ENCODE assay signal across 27 cellular contexts in genomic region chr17:8144401-8145295, GRCh38. TPM values are rescaled to one million over a fixed set of nuclear protein-coding genes. Genes with fewer than 3 reads are reported as not detected.
DNase-seq lines count a peak whose midpoint lies in the region; ATAC-seq and TF ChIP-seq lines count a peak whose summit lies in the region.
"Had no signal": no experiment of that assay in that cellular context is flagged by ENCODE, and none has a peak within 500 bp of the region (broad histone marks: within the 10 kb centered on the region; RNA-seq: fewer than 3 reads in every experiment).

No MANE protein-coding gene starts in this region.

- peaks cover 100% of the 10 kb centered on the region for H3K36me3 ChIP-seq in upper lobe of right lung

- no peak for TF ChIP-seq CTCF in natural killer cell (IDR thresholded peaks at IDR 0.05)
- TF ChIP-seq CTCF in upper lobe of right lung (IDR thresholded peaks at IDR 0.05): no peak
- TF ChIP-seq CTCF in GM10266 (IDR thresholded peaks at IDR 0.05; ENCODE audit: control insufficient read depth, insufficient read depth, low read depth, missing control alignments): no peak

- H3K27me3 Mint-ChIP-seq in natural killer cell (ENCODE audit: low read depth in 2 of 2) (no peaks in the 10 kb centered on the region), memory B cell (no peaks in the 10 kb centered on the region)
- no peaks in the 10 kb centered on the region for H3K27me3 Mint-ChIP-seq in natural killer cell treated with Interleukin-12 subunit alpha and Interleukin-12 subunit beta and Interleukin-15 and Interleukin-18, amount 100 ng/mL, for 72 hours
- H3K27me3 Mint-ChIP-seq in central memory CD8-positive, alpha-beta T cell: no peaks in the 10 kb centered on the region
- H3K27me3 Mint-ChIP-seq in activated T-helper 2 cell treated with anti-CD3 and anti-CD28 coated beads, Interferon-gamma antibody, Interleukin-2, Interleukin-4, amounts not matched to agents 10 μg/mL and 5 μg/mL and 100 μg/mL, durations not matched to agents 14 hours and 24 hours and 36 hours (ENCODE audit: low read depth): no peaks in the 10 kb centered on the region
- H3K27me3 Mint-ChIP-seq: activated CD4-positive, alpha-beta T cell treated with anti-CD3 and anti-CD28 coated beads for 36 hours; brain; stimulated activated naive B cell treated with anti-CD40 and anti-IgM and Interleukin-4, amounts not matched to agents 10 μg/mL and 1 μg/mL and 100 μg/mL, for 72 hours had no signal

- H3K27me3 ChIP-seq in upper lobe of right lung: no peaks in the 10 kb centered on the region
- H3K27me3 ChIP-seq: adrenal gland, BLaER1, pancreas had no signal

- no peak overlapping the region for H3K27ac ChIP-seq in upper lobe of right lung
- H3K27ac ChIP-seq: BLaER1, GM23248, HL-60, pancreas had no signal

- peak; percentile 4 to 5 (median 5) for ATAC-seq in natural killer cell
- ATAC-seq in natural killer cell treated with Interleukin-12 subunit alpha and Interleukin-12 subunit beta and Interleukin-15 and Interleukin-18, amount 100 ng/mL, for 72 hours: no peak
- no peak for ATAC-seq in central memory CD8-positive, alpha-beta T cell (replicated peaks; ENCODE audit: extremely low read depth, poor library complexity, severe bottlenecking)
- no peak for ATAC-seq in memory B cell (ENCODE audit: low read depth)
- ATAC-seq in upper lobe of right lung: no peak
- ATAC-seq: activated CD4-positive, alpha-beta T cell treated with anti-CD3 and anti-CD28 coated beads for 36 hours; pancreas; stimulated activated naive B cell treated with anti-CD40 and anti-IgM and Interleukin-4, amounts not matched to agents 10 μg/mL and 1 μg/mL and 100 μg/mL, for 72 hours had no signal

- H3K27ac Mint-ChIP-seq in natural killer cell: peak overlapping the region; percentile 59 to 81
- H3K27ac Mint-ChIP-seq in natural killer cell treated with Interleukin-12 subunit alpha and Interleukin-12 subunit beta and Interleukin-15 and Interleukin-18, amount 100 ng/mL, for 72 hours: no peak overlapping the region
- H3K27ac Mint-ChIP-seq in central memory CD8-positive, alpha-beta T cell (ENCODE audit: low read depth): peak overlapping the region; percentile 90
- peak overlapping the region; percentile 70 for H3K27ac Mint-ChIP-seq in memory B cell
- no peak overlapping the region for H3K27ac Mint-ChIP-seq in activated T-helper 2 cell treated with anti-CD3 and anti-CD28 coated beads, Interferon-gamma antibody, Interleukin-2, Interleukin-4, amounts not matched to agents 10 μg/mL and 5 μg/mL and 100 μg/mL, durations not matched to agents 14 hours and 24 hours and 36 hours
- H3K27ac Mint-ChIP-seq: activated CD4-positive, alpha-beta T cell treated with anti-CD3 and anti-CD28 coated beads for 36 hours had no signal

- H3K4me1 ChIP-seq in upper lobe of right lung: peaks cover 8% of the 10 kb centered on the region
- H3K4me1 ChIP-seq: pancreas had no signal

- intact Hi-C loops in natural killer cell (cut with micrococcal nuclease) (no loop called here), upper lobe of right lung (cut with DNase I) (no loop called here)
- intact Hi-C loops in activated T-helper 2 cell treated with anti-CD3 and anti-CD28 coated beads, Interferon-gamma antibody, Interleukin-2, Interleukin-4, amounts not matched to agents 10 μg/mL and 5 μg/mL and 100 μg/mL, durations not matched to agents 14 hours and 24 hours and 36 hours (cut with micrococcal nuclease): no loop called here

- H3K36me3 Mint-ChIP-seq in natural killer cell: no peaks in the 10 kb centered on the region
- H3K36me3 Mint-ChIP-seq in natural killer cell treated with Interleukin-12 subunit alpha and Interleukin-12 subunit beta and Interleukin-15 and Interleukin-18, amount 100 ng/mL, for 72 hours: no peaks in the 10 kb centered on the region
- H3K36me3 Mint-ChIP-seq in central memory CD8-positive, alpha-beta T cell (ENCODE audit: insufficient read depth): peaks cover 83% of the 10 kb centered on the region
- peaks cover 35% of the 10 kb centered on the region for H3K36me3 Mint-ChIP-seq in memory B cell
- peaks cover 66% of the 10 kb centered on the region for H3K36me3 Mint-ChIP-seq in activated T-helper 2 cell treated with anti-CD3 and anti-CD28 coated beads, Interferon-gamma antibody, Interleukin-2, Interleukin-4, amounts not matched to agents 10 μg/mL and 5 μg/mL and 100 μg/mL, durations not matched to agents 14 hours and 24 hours and 36 hours (ENCODE audit: low read depth)

- peaks cover 0 to 26% of the 10 kb centered on the region in 2 donors for H3K4me1 Mint-ChIP-seq in natural killer cell
- H3K4me1 Mint-ChIP-seq in natural killer cell treated with Interleukin-12 subunit alpha and Interleukin-12 subunit beta and Interleukin-15 and Interleukin-18, amount 100 ng/mL, for 72 hours (ENCODE audit: low read depth in 2 of 2): no peaks in the 10 kb centered on the region
- peaks cover 18% of the 10 kb centered on the region for H3K4me1 Mint-ChIP-seq in central memory CD8-positive, alpha-beta T cell
- H3K4me1 Mint-ChIP-seq in memory B cell: peaks cover 8% of the 10 kb centered on the region
- no peaks in the 10 kb centered on the region for H3K4me1 Mint-ChIP-seq in activated T-helper 2 cell treated with anti-CD3 and anti-CD28 coated beads, Interferon-gamma antibody, Interleukin-2, Interleukin-4, amounts not matched to agents 10 μg/mL and 5 μg/mL and 100 μg/mL, durations not matched to agents 14 hours and 24 hours and 36 hours (ENCODE audit: low read depth)

- no peaks in the 10 kb centered on the region for H3K9me3 Mint-ChIP-seq in natural killer cell
- no peaks in the 10 kb centered on the region for H3K9me3 Mint-ChIP-seq in natural killer cell treated with Interleukin-12 subunit alpha and Interleukin-12 subunit beta and Interleukin-15 and Interleukin-18, amount 100 ng/mL, for 72 hours
- H3K9me3 Mint-ChIP-seq in central memory CD8-positive, alpha-beta T cell: no peaks in the 10 kb centered on the region
- no peaks in the 10 kb centered on the region for H3K9me3 Mint-ChIP-seq in memory B cell
- no peaks in the 10 kb centered on the region for H3K9me3 Mint-ChIP-seq in activated T-helper 2 cell treated with anti-CD3 and anti-CD28 coated beads, Interferon-gamma antibody, Interleukin-2, Interleukin-4, amounts not matched to agents 10 μg/mL and 5 μg/mL and 100 μg/mL, durations not matched to agents 14 hours and 24 hours and 36 hours
- H3K9me3 Mint-ChIP-seq: brain; HFFc6; stimulated activated naive B cell treated with anti-CD40 and anti-IgM and Interleukin-4, amounts not matched to agents 10 μg/mL and 1 μg/mL and 100 μg/mL, for 72 hours had no signal

- H3K4me3 ChIP-seq in upper lobe of right lung: no peak overlapping the region
- H3K4me3 ChIP-seq: adrenal gland, BLaER1, GM23248, pancreas had no signal

- H3K4me3 Mint-ChIP-seq in natural killer cell: no peak overlapping the region
- H3K4me3 Mint-ChIP-seq in natural killer cell treated with Interleukin-12 subunit alpha and Interleukin-12 subunit beta and Interleukin-15 and Interleukin-18, amount 100 ng/mL, for 72 hours: no peak overlapping the region
- peak overlapping the region; percentile 54 for H3K4me3 Mint-ChIP-seq in central memory CD8-positive, alpha-beta T cell
- no peak overlapping the region for H3K4me3 Mint-ChIP-seq in memory B cell
- H3K4me3 Mint-ChIP-seq in activated T-helper 2 cell treated with anti-CD3 and anti-CD28 coated beads, Interferon-gamma antibody, Interleukin-2, Interleukin-4, amounts not matched to agents 10 μg/mL and 5 μg/mL and 100 μg/mL, durations not matched to agents 14 hours and 24 hours and 36 hours (ENCODE audit: low read depth): no peak overlapping the region
- H3K4me3 Mint-ChIP-seq: activated CD4-positive, alpha-beta T cell treated with anti-CD3 and anti-CD28 coated beads for 36 hours; brain; HFFc6; stimulated activated naive B cell treated with anti-CD40 and anti-IgM and Interleukin-4, amounts not matched to agents 10 μg/mL and 1 μg/mL and 100 μg/mL, for 72 hours had no signal

- H3K9me3 ChIP-seq in upper lobe of right lung: no peaks in the 10 kb centered on the region
- H3K9me3 ChIP-seq: adrenal gland, BLaER1, pancreas, SK-N-SH had no signal

- DNase-seq in natural killer cell: no peak
- DNase-seq in natural killer cell treated with Interleukin-12 subunit alpha and Interleukin-12 subunit beta and Interleukin-15 and Interleukin-18, amount 100 ng/mL, for 72 hours (ENCODE audit: low spot score): no peak
- DNase-seq in central memory CD8-positive, alpha-beta T cell (ENCODE audit: low spot score in 2 of 2): no peak
- peak in 1 of 2 donors; percentile 39 for DNase-seq in memory B cell (ENCODE audit: low spot score in 2 of 2)
- DNase-seq in upper lobe of right lung: peak; percentile 63
- DNase-seq in superior temporal gyrus (ENCODE audit: extremely low spot score): no peak
- DNase-seq in activated T-helper 2 cell treated with anti-CD3 and anti-CD28 coated beads, Interferon-gamma antibody, Interleukin-2, Interleukin-4, amounts not matched to agents 10 μg/mL and 5 μg/mL and 100 μg/mL, durations not matched to agents 14 hours and 24 hours and 36 hours (ENCODE audit: low spot score): no peak
- no peak for DNase-seq in GM10266 (ENCODE audit: extremely low spot score)
- DNase-seq: activated CD4-positive, alpha-beta T cell treated with anti-CD3 and anti-CD28 coated beads for 36 hours; activated naive CD4-positive, alpha-beta T cell; foreskin fibroblast; GM23248; HFFc6; Karpas-422; MV-4-11; NCI-H1436 treated with DMSO at 0.1 percent for 48 hours; NCI-H446 treated with DMSO at 0.1 percent for 48 hours; SK-N-SH; stimulated activated CD4-positive, alpha-beta T cell treated with anti-CD3 and anti-CD28 coated beads, Interleukin-4, amount 100 ng/mL, for 4 hours; stimulated activated naive B cell treated with anti-CD40 and anti-IgM and Interleukin-4, amounts not matched to agents 10 μg/mL and 1 μg/mL and 100 μg/mL, for 72 hours had no signal

RNA-seq across cellular contexts. Expression of gene PER1, which starts 7.6 kb away (rescaled TPM):
- 1,000 to 10,000 TPM in 1 of 3 donors, 100 to 1,000 TPM in 2; 636 to 1,422 (median 923) TPM for total RNA-seq in natural killer cell
- 10 to 100 TPM; 16.9 to 42.7 TPM for total RNA-seq in natural killer cell treated with Interleukin-12 subunit alpha and Interleukin-12 subunit beta and Interleukin-15 and Interleukin-18, amount 100 ng/mL, for 72 hours
- 350 TPM for total RNA-seq in upper lobe of right lung
- 41.8 and 43.2 TPM in 2 replicates for total RNA-seq in activated T-helper 2 cell treated with anti-CD3 and anti-CD28 coated beads, Interferon-gamma antibody, Interleukin-2, Interleukin-4, amounts not matched to agents 10 μg/mL and 5 μg/mL and 100 μg/mL, durations not matched to agents 14 hours and 24 hours and 36 hours

RNA-seq across cellular contexts. Expression of gene VAMP2, which starts 18.1 kb away (rescaled TPM):
- total RNA-seq in natural killer cell: 100 to 1,000 TPM; 191 to 315 (median 234) TPM
- 10 to 100 TPM; 54.6 to 73.0 TPM for total RNA-seq in natural killer cell treated with Interleukin-12 subunit alpha and Interleukin-12 subunit beta and Interleukin-15 and Interleukin-18, amount 100 ng/mL, for 72 hours
- 78.1 TPM for total RNA-seq in upper lobe of right lung
- total RNA-seq in activated T-helper 2 cell treated with anti-CD3 and anti-CD28 coated beads, Interferon-gamma antibody, Interleukin-2, Interleukin-4, amounts not matched to agents 10 μg/mL and 5 μg/mL and 100 μg/mL, durations not matched to agents 14 hours and 24 hours and 36 hours: 44.6 and 44.7 TPM in 2 replicates

RNA-seq across cellular contexts. Expression of gene HES7, which starts 20.7 kb away (rescaled TPM):
- total RNA-seq in natural killer cell (under 1 TPM; 0.50 to 0.77 (median 0.61) TPM), upper lobe of right lung (not detected)
- total RNA-seq in natural killer cell treated with Interleukin-12 subunit alpha and Interleukin-12 subunit beta and Interleukin-15 and Interleukin-18, amount 100 ng/mL, for 72 hours: not detected
- 2.4 and 3.1 TPM in 2 replicates for total RNA-seq in activated T-helper 2 cell treated with anti-CD3 and anti-CD28 coated beads, Interferon-gamma antibody, Interleukin-2, Interleukin-4, amounts not matched to agents 10 μg/mL and 5 μg/mL and 100 μg/mL, durations not matched to agents 14 hours and 24 hours and 36 hours
- total RNA-seq: GM23248, pancreas had no signal

RNA-seq across cellular contexts. Expression of gene ALOXE3, which starts 26.3 kb away (rescaled TPM):
- not detected for total RNA-seq in natural killer cell
- not detected for total RNA-seq in natural killer cell treated with Interleukin-12 subunit alpha and Interleukin-12 subunit beta and Interleukin-15 and Interleukin-18, amount 100 ng/mL, for 72 hours
- not detected for total RNA-seq in upper lobe of right lung
- not detected in 2 replicates for total RNA-seq in activated T-helper 2 cell treated with anti-CD3 and anti-CD28 coated beads, Interferon-gamma antibody, Interleukin-2, Interleukin-4, amounts not matched to agents 10 μg/mL and 5 μg/mL and 100 μg/mL, durations not matched to agents 14 hours and 24 hours and 36 hours
- total RNA-seq: adrenal gland; epithelial cell of proximal tubule; pancreas; T-helper 2 cell treated with Interferon-gamma antibody and Interleukin-4, amounts not matched to agents 100 ng/mL and 5 ng/mL, for 36 hours had no signal

RNA-seq across cellular contexts. Expression of gene TMEM107, which starts 31.5 kb away (rescaled TPM):
- total RNA-seq in natural killer cell: 100 to 1,000 TPM in 1 of 3 donors, 10 to 100 TPM in 2; 48.9 to 101 (median 96.1) TPM
- total RNA-seq in natural killer cell treated with Interleukin-12 subunit alpha and Interleukin-12 subunit beta and Interleukin-15 and Interleukin-18, amount 100 ng/mL, for 72 hours: 10 to 100 TPM; 31.5 to 43.5 TPM
- 9.3 TPM for total RNA-seq in upper lobe of right lung
- total RNA-seq in activated T-helper 2 cell treated with anti-CD3 and anti-CD28 coated beads, Interferon-gamma antibody, Interleukin-2, Interleukin-4, amounts not matched to agents 10 μg/mL and 5 μg/mL and 100 μg/mL, durations not matched to agents 14 hours and 24 hours and 36 hours: 18.7 and 25.0 TPM in 2 replicates

Comparison
In these comparisons a context has a peak if more than half of its experiments do, and no peak if none do; other contexts are left out.
1. ATAC-seq: peak in natural killer cell (3 of 3); none in natural killer cell treated with Interleukin-12 subunit alpha and Interleukin-12 subunit beta and Interleukin-15 and Interleukin-18, amount 100 ng/mL, for 72 hours (0 of 2), central memory CD8-positive, alpha-beta T cell (single experiment), memory B cell (single experiment) and upper lobe of right lung (single experiment).
2. H3K27ac Mint-ChIP-seq: peak in natural killer cell (2 of 2), central memory CD8-positive, alpha-beta T cell (single experiment) and memory B cell (single experiment); none in natural killer cell treated with Interleukin-12 subunit alpha and Interleukin-12 subunit beta and Interleukin-15 and Interleukin-18, amount 100 ng/mL, for 72 hours (0 of 2) and activated T-helper 2 cell treated with anti-CD3 and anti-CD28 coated beads, Interferon-gamma antibody, Interleukin-2, Interleukin-4, amounts not matched to agents 10 μg/mL and 5 μg/mL and 100 μg/mL, durations not matched to agents 14 hours and 24 hours and 36 hours (single experiment).